In the genomic region with DNA sequence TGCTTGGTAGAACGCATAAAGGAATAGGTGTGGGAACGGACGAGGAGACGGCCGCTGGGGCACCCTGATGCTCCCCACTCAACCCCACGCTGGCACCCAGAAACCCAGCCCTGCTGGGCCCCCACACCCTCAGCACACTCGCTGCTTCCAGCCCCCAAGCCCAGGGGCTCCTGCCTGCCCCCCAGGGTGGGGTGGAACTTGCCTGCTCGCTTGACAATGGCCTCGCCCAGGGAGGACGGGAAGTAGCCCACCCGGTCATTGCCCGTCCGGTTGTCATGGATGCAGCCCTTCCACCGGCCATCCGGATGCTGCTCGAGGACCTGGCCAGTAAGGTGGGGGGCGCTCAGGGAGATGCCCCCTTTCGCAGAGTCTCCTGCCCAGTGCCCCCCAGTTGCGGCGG, we compare ENCODE assay signal across 24 cellular contexts. TPM values are rescaled to one million over a fixed set of nuclear protein-coding genes. Genes with fewer than 3 reads are reported as not detected.
DNase-seq lines count a peak whose midpoint lies in the region; ATAC-seq, FAIRE-seq and TF ChIP-seq lines count a peak whose summit lies in the region.
"Had no signal": no experiment of that assay in that cellular context is flagged by ENCODE, and none has a peak within 500 bp of the region (broad histone marks: within the 10 kb centered on the region; RNA-seq: fewer than 3 reads in every experiment).

No MANE protein-coding gene starts in this region.

- H3K36me3 Mint-ChIP-seq in Calu3 (ENCODE audit: insufficient read depth, unreplicated experiment), result peaks cover 40% of the 10 kb centered on the region
- H3K36me3 Mint-ChIP-seq: CD14-positive monocyte had no signal

- H2BK5ac ChIP-seq in H1 (ENCODE audit: low read depth, low read length), result no peak overlapping the region
- H2BK5ac ChIP-seq in neuronal stem cell (ENCODE audit: low read length), result no peak overlapping the region

- CTCF ChIA-PET in Calu3 (lab: Charles Lee) (no interaction called here), H1 (lab: Charles Lee; ENCODE audit: partially characterized antibody) (interaction anchor here (1.6 to 2.1 kb wide), 2 partner anchors 8 to 20 kb away, joined by 4 to 9 read pairs; no protein-coding TSS in a partner anchor)

- H3K14ac ChIP-seq in H1 (ENCODE audit: insufficient read length) (no peak overlapping the region), neuronal stem cell (ENCODE audit: low read length) (no peak overlapping the region)

- H2BK20ac ChIP-seq in H1 (ENCODE audit: low read length), result no peak overlapping the region

- H3K9ac ChIP-seq in H1 (replicated peaks in 1 of 4; ENCODE audit: extremely low read depth in 1 of 4, low read depth in 3 of 4, low read length in 3 of 4), result no peak overlapping the region
- no peak overlapping the region for H3K9ac ChIP-seq in neuronal stem cell (ENCODE audit: low read depth, low read length, poor library complexity)
- H3K9ac ChIP-seq: GM23248 had no signal

- no peak for TF ChIP-seq RAD21 in H1 (IDR thresholded peaks at IDR 0.05 in 1 of 2, conservative IDR thresholded peaks at IDR 0.05 in 1 of 2; ENCODE audit: low read depth in 2 of 2, low read length in 2 of 2)

- H3K27ac ChIP-seq in H1 (ENCODE audit: low read depth, low read length), result no peak overlapping the region
- no peak overlapping the region for H3K27ac ChIP-seq in neuronal stem cell (replicated peaks; ENCODE audit: low read length)
- H3K27ac ChIP-seq in left ventricle myocardium inferior (replicated peaks), result no peak overlapping the region
- H3K27ac ChIP-seq: A549; BLaER1 treated with 17β-estradiol and CSF1 and Interleukin-3, amounts not matched to agents 10 nM and 100 nM; GM23248 had no signal

- H3K9me3 Mint-ChIP-seq in Calu3 (ENCODE audit: low read depth, unreplicated experiment), result no peaks in the 10 kb centered on the region
- H3K9me3 Mint-ChIP-seq: CD4-positive, alpha-beta T cell; CD8-positive, alpha-beta memory T cell; H9 had no signal

- no TSS peak for BruUV-seq in Calu3 (replicated peaks; lab: Mats Ljungman, UMichigan)

- H3K4ac ChIP-seq in H1 (replicated peaks; ENCODE audit: insufficient read length, low read depth, low read length) (no peak overlapping the region), neuronal stem cell (ENCODE audit: low read length) (no peak overlapping the region)

- H3K27me3 ChIP-seq in H1 (replicated peaks in 1 of 4; ENCODE audit: control insufficient read depth in 3 of 4, extremely low read depth in 1 of 4, insufficient read depth in 3 of 4, low read length in 3 of 4) (no peaks in the 10 kb centered on the region), neuronal stem cell (ENCODE audit: control insufficient read depth in 3 of 3, insufficient read depth in 3 of 3, low read depth in 1 of 3, low read length in 3 of 3) (no peaks in the 10 kb centered on the region), left ventricle myocardium inferior (ENCODE audit: low read depth) (no peaks in the 10 kb centered on the region)
- H3K27me3 ChIP-seq: BE2C had no signal

- H2BK15ac ChIP-seq in H1 (ENCODE audit: low read length) (no peak overlapping the region), neuronal stem cell (ENCODE audit: low read length) (no peak overlapping the region)

- H3K4me1 ChIP-seq in H1 (replicated peaks in 1 of 4; ENCODE audit: control insufficient read depth in 3 of 4, insufficient read depth in 4 of 4, low read length in 3 of 4) (peaks cover 0 to 5% (median 2%) of the 10 kb centered on the region in 4 experiments; a peak in 4 of 7 replicates), neuronal stem cell (ENCODE audit: control insufficient read depth in 2 of 2, insufficient read depth in 1 of 2, low read depth in 1 of 2, low read length in 2 of 2) (peaks cover 3 to 6% of the 10 kb centered on the region in 2 donors), left ventricle myocardium inferior (peaks cover 1% of the 10 kb centered on the region)
- H3K4me1 ChIP-seq: A549, BE2C had no signal

- ATAC-seq in GM21528 (IDR thresholded peaks at IDR 0.05; ENCODE audit: low FRiP score, unreplicated experiment) (no peak), HG03135 (IDR thresholded peaks at IDR 0.05; ENCODE audit: unreplicated experiment) (no peak)
- ATAC-seq: A549, HCT116 had no signal

- no peak overlapping the region for H4K5ac ChIP-seq in H1 (ENCODE audit: insufficient read length, low read depth, low read length)

- no peak for TF ChIP-seq EP300 in H1 (IDR thresholded peaks at IDR 0.05; ENCODE audit: borderline replicate concordance in 1 of 2, low read depth in 2 of 2, low read length in 2 of 2)

- no peaks in the 10 kb centered on the region for H3K79me2 ChIP-seq in H1 (ENCODE audit: control insufficient read depth in 1 of 2, insufficient read depth in 2 of 2, low read length in 2 of 2)

- no peak overlapping the region for H2AFZ ChIP-seq in H1 (ENCODE audit: low read length)
- no peak overlapping the region for H2AFZ ChIP-seq in neuronal stem cell (ENCODE audit: low read length)
- H2AFZ ChIP-seq: GM23248 had no signal

- no peak overlapping the region for H2BK120ac ChIP-seq in H1 (replicated peaks; ENCODE audit: low read depth, low read length)
- H2BK120ac ChIP-seq in neuronal stem cell (ENCODE audit: low read depth, low read length), result no peak overlapping the region

- H3K4me3 ChIP-seq in H1 (ENCODE audit: extremely low read depth in 1 of 4, insufficient read depth in 2 of 4, low read depth in 3 of 4, low read length in 4 of 4) (no peak overlapping the region), neuronal stem cell (ENCODE audit: low read length in 2 of 2) (no peak overlapping the region), left ventricle myocardium inferior (no peak overlapping the region)
- H3K4me3 ChIP-seq: A549; BLaER1 treated with 17β-estradiol and CSF1 and Interleukin-3, amounts not matched to agents 10 nM and 100 nM; GM23248 had no signal

- no peak for TF ChIP-seq POLR2A in H1 (IDR thresholded peaks at IDR 0.05; ENCODE audit: control extremely low read depth in 1 of 2, low read depth in 2 of 2, low read length in 2 of 2)

- TF ChIP-seq CTCF in Calu3 (IDR thresholded peaks at IDR 0.05; ENCODE audit: unreplicated experiment) (no peak), H1 (IDR thresholded peaks at IDR 0.05; ENCODE audit: control extremely low read depth in 1 of 3, insufficient read depth in 1 of 3, low read depth in 1 of 3, low read length in 3 of 3) (no peak), left ventricle myocardium inferior (IDR thresholded peaks at IDR 0.05; ENCODE audit: borderline replicate concordance) (no peak)

- H3K27ac Mint-ChIP-seq in Calu3 (ENCODE audit: unreplicated experiment), result peak overlapping the region; percentile 34
- H3K27ac Mint-ChIP-seq: CD4-positive, alpha-beta T cell; CD8-positive, alpha-beta memory T cell; H9 had no signal

- H3K4me1 Mint-ChIP-seq in Calu3 (ENCODE audit: low read depth, unreplicated experiment), result peaks cover 14% of the 10 kb centered on the region
- H3K4me1 Mint-ChIP-seq: CD14-positive monocyte had no signal

- H3K4me3 Mint-ChIP-seq in Calu3 (ENCODE audit: low read depth, unreplicated experiment), result peak overlapping the region; percentile 12
- H3K4me3 Mint-ChIP-seq: CD14-positive monocyte; CD4-positive, alpha-beta T cell; CD8-positive, alpha-beta memory T cell; H9 had no signal

- no peak for DNase-seq in Calu3
- DNase-seq in H1 (ENCODE audit: low read depth in 1 of 2, low spot score in 2 of 2), result no peak
- no peak for DNase-seq in neuronal stem cell (ENCODE audit: low spot score)
- no peak for DNase-seq in left ventricle myocardium inferior
- DNase-seq: 8988T; ACHN; AML-193; BE2C; CD4-positive, alpha-beta T cell; CD8-positive, alpha-beta memory T cell; DMS53; DMS79 treated with DMSO at 0.1 percent for 48 hours; GF-D8; GM23248; H9 had no signal

- peaks cover 0 to 6% of the 10 kb centered on the region in 2 experiments for H4K20me1 ChIP-seq in H1 (replicated peaks in 1 of 2; ENCODE audit: control insufficient read depth in 1 of 2, insufficient read depth in 2 of 2, low read length in 2 of 2)

- no peak for FAIRE-seq in H1 (lab: Jason Lieb, UNC)
- FAIRE-seq: A549, GM12891, GM18507 had no signal

- peak overlapping the region; percentile 51; the same call in 1 of the 2 replicates for H4K8ac ChIP-seq in H1 (ENCODE audit: extremely low read depth, insufficient read depth, low read length)
- no peak overlapping the region for H4K8ac ChIP-seq in neuronal stem cell (ENCODE audit: low read depth, low read length)

- no peak overlapping the region for H3K56ac ChIP-seq in H1 (replicated peaks; ENCODE audit: insufficient read length, low read depth, low read length)

- peaks cover 2% of the 10 kb centered on the region; the same call in 1 of the 2 replicates for H3K23me2 ChIP-seq in H1 (ENCODE audit: low read depth, low read length)

- POLR2A ChIA-PET in H1 (lab: Charles Lee; ENCODE audit: partially characterized antibody), result interaction anchor here (0.6 to 4.9 kb wide), 3 partner anchors 14 to 62 kb away, joined by 3 to 17 read pairs (median 3); no protein-coding TSS in a partner anchor

- 94% methylated on average over 15 of the region's 20 CpGs; no CpG with 5 or more reads in 1 of the 2 experiments for WGBS in H1 (ENCODE audit: extremely low coverage in 1 of 2, insufficient coverage in 1 of 2, insufficient read length in 1 of 2, insufficient replicate concordance in 2 of 2, low coverage in 1 of 2, low lambda C conversion rate in 2 of 2, missing lambda C conversion rate in 1 of 2), 2 experiments
- no CpG with 5 or more reads among the region's 20 CpGs for WGBS in neuronal stem cell (ENCODE audit: extremely low coverage in 2 of 2, insufficient read length in 2 of 2, insufficient replicate concordance in 1 of 2), 2 donors

- H3K18ac ChIP-seq in H1 (ENCODE audit: extremely low read depth, low read length) (no peak overlapping the region), neuronal stem cell (ENCODE audit: low read length) (no peak overlapping the region)

- H3K79me1 ChIP-seq in H1 (ENCODE audit: low read depth, low read length), result no peaks in the 10 kb centered on the region
- no peaks in the 10 kb centered on the region for H3K79me1 ChIP-seq in neuronal stem cell (ENCODE audit: low read depth, low read length)

- H3K36me3 ChIP-seq in H1 (ENCODE audit: control insufficient read depth in 2 of 4, insufficient read depth in 4 of 4, low read length in 3 of 4), result peaks cover 0 to 4% (median 0%) of the 10 kb centered on the region in 4 experiments; a peak in 1 of 8 replicates
- H3K36me3 ChIP-seq in neuronal stem cell (replicated peaks in 1 of 2; ENCODE audit: control insufficient read depth in 2 of 2, insufficient read depth in 2 of 2, low read length in 2 of 2), result peaks cover 3 to 18% of the 10 kb centered on the region in 2 donors
- H3K36me3 ChIP-seq in left ventricle myocardium inferior, result no peaks in the 10 kb centered on the region
- H3K36me3 ChIP-seq: BLaER1 treated with 17β-estradiol and CSF1 and Interleukin-3, amounts not matched to agents 10 nM and 100 nM had no signal

- H2BK12ac ChIP-seq in H1 (ENCODE audit: low read depth, low read length) (no peak overlapping the region), neuronal stem cell (ENCODE audit: low read length) (no peak overlapping the region)

- intact Hi-C loops in Calu3 (cut with micrococcal nuclease; ENCODE audit: unreplicated experiment), result no loop called here
- intact Hi-C loops in left ventricle myocardium inferior (cut with micrococcal nuclease), result no loop called here

- H3K9me3 ChIP-seq in H1 (ENCODE audit: insufficient read depth in 2 of 2, low read depth in 1 of 2, low read length in 1 of 2) (no peaks in the 10 kb centered on the region), neuronal stem cell (replicated peaks in 1 of 2; ENCODE audit: control insufficient read depth in 2 of 2, insufficient read depth in 1 of 2, low read depth in 1 of 2, low read length in 2 of 2) (no peaks in the 10 kb centered on the region), left ventricle myocardium inferior (replicated peaks) (no peaks in the 10 kb centered on the region)
- H3K9me3 ChIP-seq: A549; BE2C; BLaER1 treated with 17β-estradiol and CSF1 and Interleukin-3, amounts not matched to agents 10 nM and 100 nM had no signal

- H3K27me3 Mint-ChIP-seq in Calu3 (ENCODE audit: unreplicated experiment), result peaks cover 33% of the 10 kb centered on the region
- H3K27me3 Mint-ChIP-seq: CD4-positive, alpha-beta T cell; CD8-positive, alpha-beta memory T cell had no signal

- no peak overlapping the region for H2AK5ac ChIP-seq in H1 (ENCODE audit: low read depth, low read length)
- H2AK5ac ChIP-seq in neuronal stem cell (ENCODE audit: low read depth, low read length), result no peak overlapping the region

- no peak overlapping the region for H3K23ac ChIP-seq in H1 (ENCODE audit: insufficient read length)
- H3K23ac ChIP-seq in neuronal stem cell (ENCODE audit: low read depth, low read length, poor library complexity), result peak overlapping the region; percentile 31

- H3K4me2 ChIP-seq in H1 (ENCODE audit: insufficient read depth in 1 of 2, low read depth in 2 of 2, low read length in 2 of 2) (no peak overlapping the region), neuronal stem cell (ENCODE audit: insufficient read depth, low read length, poor library complexity, severe bottlenecking) (no peak overlapping the region)
- H3K4me2 ChIP-seq: A549; BLaER1 treated with 17β-estradiol and CSF1 and Interleukin-3, amounts not matched to agents 10 nM and 100 nM had no signal

- no peak overlapping the region for H4K91ac ChIP-seq in H1 (replicated peaks; ENCODE audit: insufficient read length, low read length)
- H4K91ac ChIP-seq in neuronal stem cell (ENCODE audit: low read depth, low read length, poor library complexity), result no peak overlapping the region

RNA-seq across cellular contexts. Expression of a gene that starts 9.9 kb away (rescaled TPM):
- total RNA-seq in Calu3 (2022) (1.4 and 2.6 TPM in 2 replicates), left ventricle myocardium inferior (4.0 TPM)
- total RNA-seq in H1 (2021; fragmentation: NEBNext Ultra II Directional; extraction: Animal tissue kit (Norgen Biotek cat#: 25700)), result 6.4 and 6.5 TPM in 2 replicates
- 1.2 and 2.7 TPM in 2 replicates for polyA plus RNA-seq in H1 (2011; rRNA removed)
- polyA plus RNA-seq in H1 (2011; cell fraction: cytosol; rRNA removed), result 2.0 TPM
- 9.8 TPM for polyA plus RNA-seq in H1 (2011; cell fraction: nucleus; rRNA removed)
- polyA plus RNA-seq in H1 (2012, experiment 1 of 2), result 2.7 to 3.7 TPM (median 3.2 TPM) in 4 replicates
- 2.8 TPM for polyA plus RNA-seq in H1 (2012, experiment 2 of 2)
- 2.0 TPM for polyA plus RNA-seq in H1 (2013, experiment 1 of 2)
- polyA plus RNA-seq in H1 (2013, experiment 2 of 2), result 1.9 TPM
- 0.93 and 1.9 TPM in 2 replicates for polyA minus RNA-seq in H1 (2011; rRNA and poly(A)+ RNA removed)
- polyA minus RNA-seq in H1 (2011; cell fraction: cytosol; rRNA and poly(A)+ RNA removed), result 4.5 TPM
- 4.4 TPM for polyA minus RNA-seq in H1 (2011; cell fraction: nucleus; rRNA and poly(A)+ RNA removed)
- polyA plus RNA-seq in neuronal stem cell (2013, experiment 1 of 2), result 4.7 TPM
- 4.7 TPM for polyA plus RNA-seq in neuronal stem cell (2013, experiment 2 of 2)
- total RNA-seq: Daoy, GM23248 had no signal
- polyA plus RNA-seq: CD14-positive monocyte; CD8-positive, alpha-beta memory T cell; GM23248 had no signal

RNA-seq across cellular contexts. Expression of a gene that starts 18.7 kb away (rescaled TPM):
- total RNA-seq in Calu3 (2022) (58.0 and 59.7 TPM in 2 replicates), left ventricle myocardium inferior (27.3 TPM)
- total RNA-seq in H1 (2021; fragmentation: NEBNext Ultra II Directional; extraction: Animal tissue kit (Norgen Biotek cat#: 25700)), result 67.6 and 69.6 TPM in 2 replicates
- 321 and 440 TPM in 2 replicates for polyA plus RNA-seq in H1 (2011; rRNA removed)
- 218 TPM for polyA plus RNA-seq in H1 (2011; cell fraction: cytosol; rRNA removed)
- 354 TPM for polyA plus RNA-seq in H1 (2011; cell fraction: nucleus; rRNA removed)
- 47.7 to 104 TPM (median 94.8 TPM) in 4 replicates for polyA plus RNA-seq in H1 (2012, experiment 1 of 2)
- 87.2 TPM for polyA plus RNA-seq in H1 (2012, experiment 2 of 2)
- polyA plus RNA-seq in H1 (2013, experiment 1 of 2), result 57.1 TPM
- polyA plus RNA-seq in H1 (2013, experiment 2 of 2), result 56.1 TPM
- 88.3 and 98.1 TPM in 2 replicates for polyA minus RNA-seq in H1 (2011; rRNA and poly(A)+ RNA removed)
- 67.9 TPM for polyA minus RNA-seq in H1 (2011; cell fraction: cytosol; rRNA and poly(A)+ RNA removed)
- polyA minus RNA-seq in H1 (2011; cell fraction: nucleus; rRNA and poly(A)+ RNA removed), result 111 TPM
- polyA plus RNA-seq in neuronal stem cell (2013, experiment 1 of 2), result 74.1 TPM
- 70.9 TPM for polyA plus RNA-seq in neuronal stem cell (2013, experiment 2 of 2)

RNA-seq across cellular contexts. Expression of a gene that starts 24.2 kb away (rescaled TPM):
- total RNA-seq in Calu3 (2022), result 15.8 and 17.3 TPM in 2 replicates
- total RNA-seq in H1 (2021; fragmentation: NEBNext Ultra II Directional; extraction: Animal tissue kit (Norgen Biotek cat#: 25700)), result 6.1 and 8.5 TPM in 2 replicates
- polyA plus RNA-seq in H1 (2011; rRNA removed), result 8.6 and 14.2 TPM in 2 replicates
- 9.8 TPM for polyA plus RNA-seq in H1 (2011; cell fraction: cytosol; rRNA removed)
- polyA plus RNA-seq in H1 (2011; cell fraction: nucleus; rRNA removed), result 97.1 TPM
- polyA plus RNA-seq in H1 (2012, experiment 1 of 2), result 6.1 to 13.0 TPM (median 8.1 TPM) in 4 replicates
- 12.6 TPM for polyA plus RNA-seq in H1 (2012, experiment 2 of 2)
- polyA plus RNA-seq in H1 (2013, experiment 1 of 2), result 4.7 TPM
- polyA plus RNA-seq in H1 (2013, experiment 2 of 2), result 3.5 TPM
- polyA minus RNA-seq in H1 (2011; rRNA and poly(A)+ RNA removed), result 1.00 and 1.0 TPM in 2 replicates
- 3.2 TPM for polyA minus RNA-seq in H1 (2011; cell fraction: cytosol; rRNA and poly(A)+ RNA removed)
- polyA minus RNA-seq in H1 (2011; cell fraction: nucleus; rRNA and poly(A)+ RNA removed), result 9.2 TPM
- polyA plus RNA-seq in neuronal stem cell (2013, experiment 1 of 2), result 9.0 TPM
- polyA plus RNA-seq in neuronal stem cell (2013, experiment 2 of 2), result 9.1 TPM
- total RNA-seq in left ventricle myocardium inferior, result 10.9 TPM
- polyA plus RNA-seq: CD14-positive monocyte had no signal

RNA-seq across cellular contexts. Expression of a gene that starts 28.1 kb away (rescaled TPM):
- total RNA-seq in Calu3 (2022) (45.0 and 49.6 TPM in 2 replicates), left ventricle myocardium inferior (34.1 TPM)
- 30.9 and 32.6 TPM in 2 replicates for total RNA-seq in H1 (2021; fragmentation: NEBNext Ultra II Directional; extraction: Animal tissue kit (Norgen Biotek cat#: 25700))
- 55.9 and 63.9 TPM in 2 replicates for polyA plus RNA-seq in H1 (2011; rRNA removed)
- 44.0 TPM for polyA plus RNA-seq in H1 (2011; cell fraction: cytosol; rRNA removed)
- 81.1 TPM for polyA plus RNA-seq in H1 (2011; cell fraction: nucleus; rRNA removed)
- 20.8 to 40.2 TPM (median 35.0 TPM) in 4 replicates for polyA plus RNA-seq in H1 (2012, experiment 1 of 2)
- 26.7 TPM for polyA plus RNA-seq in H1 (2012, experiment 2 of 2)
- polyA plus RNA-seq in H1 (2013, experiment 1 of 2), result 54.8 TPM
- 48.7 TPM for polyA plus RNA-seq in H1 (2013, experiment 2 of 2)
- polyA minus RNA-seq in H1 (2011; rRNA and poly(A)+ RNA removed), result 9.5 and 10.9 TPM in 2 replicates
- 18.8 TPM for polyA minus RNA-seq in H1 (2011; cell fraction: cytosol; rRNA and poly(A)+ RNA removed)
- 28.7 TPM for polyA minus RNA-seq in H1 (2011; cell fraction: nucleus; rRNA and poly(A)+ RNA removed)
- 32.8 TPM for polyA plus RNA-seq in neuronal stem cell (2013, experiment 1 of 2)
- 31.7 TPM for polyA plus RNA-seq in neuronal stem cell (2013, experiment 2 of 2)

RNA-seq across cellular contexts. Expression of a gene that starts 30.9 kb away (rescaled TPM):
- total RNA-seq in Calu3 (2022) (118 and 127 TPM in 2 replicates), left ventricle myocardium inferior (26.0 TPM)
- total RNA-seq in H1 (2021; fragmentation: NEBNext Ultra II Directional; extraction: Animal tissue kit (Norgen Biotek cat#: 25700)), result 148 and 155 TPM in 2 replicates
- 96.8 and 140 TPM in 2 replicates for polyA plus RNA-seq in H1 (2011; rRNA removed)
- polyA plus RNA-seq in H1 (2011; cell fraction: cytosol; rRNA removed), result 87.7 TPM
- 166 TPM for polyA plus RNA-seq in H1 (2011; cell fraction: nucleus; rRNA removed)
- polyA plus RNA-seq in H1 (2012, experiment 1 of 2), result 72.2 to 138 TPM (median 118 TPM) in 4 replicates
- 99.5 TPM for polyA plus RNA-seq in H1 (2012, experiment 2 of 2)
- 119 TPM for polyA plus RNA-seq in H1 (2013, experiment 1 of 2)
- polyA plus RNA-seq in H1 (2013, experiment 2 of 2), result 114 TPM
- 88.7 and 112 TPM in 2 replicates for polyA minus RNA-seq in H1 (2011; rRNA and poly(A)+ RNA removed)
- polyA minus RNA-seq in H1 (2011; cell fraction: cytosol; rRNA and poly(A)+ RNA removed), result 80.9 TPM
- 56.2 TPM for polyA minus RNA-seq in H1 (2011; cell fraction: nucleus; rRNA and poly(A)+ RNA removed)
- 117 TPM for polyA plus RNA-seq in neuronal stem cell (2013, experiment 1 of 2)
- polyA plus RNA-seq in neuronal stem cell (2013, experiment 2 of 2), result 112 TPM
